Comparison of ENCODE assay signal across 23 cellular contexts in the genomic region with DNA sequence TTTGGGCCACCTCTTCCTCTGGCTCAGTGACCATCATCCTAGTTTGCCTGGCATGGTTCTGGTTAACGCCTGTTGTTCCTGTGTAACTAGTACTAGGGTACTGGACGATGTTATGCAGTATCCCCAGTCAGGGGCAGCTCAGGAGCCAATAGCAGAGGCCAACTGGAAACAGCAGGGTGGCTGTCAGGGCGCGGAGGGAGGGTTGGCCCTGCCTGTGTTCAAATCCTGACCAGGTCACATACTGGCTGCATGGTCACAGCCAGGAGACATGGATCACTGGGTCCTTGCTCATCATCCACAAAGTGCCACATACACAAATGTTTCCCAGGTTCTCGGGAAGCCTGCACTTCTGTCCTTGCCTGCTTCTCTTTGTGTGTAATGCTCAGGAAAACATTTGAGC. TPM values are rescaled to one million over a fixed set of nuclear protein-coding genes. Genes with fewer than 3 reads are reported as not detected.
DNase-seq lines count a peak whose midpoint lies in the region; ATAC-seq and TF ChIP-seq lines count a peak whose summit lies in the region.
"Had no signal": no experiment of that assay in that cellular context is flagged by ENCODE, and none has a peak within 500 bp of the region (broad histone marks: within the 10 kb centered on the region; RNA-seq: fewer than 3 reads in every experiment).

No MANE protein-coding gene starts in this region.

- H3K4me1 ChIP-seq in RWPE2 (ENCODE audit: insufficient read depth, poor library complexity, severe bottlenecking) (no peaks in the 10 kb centered on the region), sigmoid colon (peaks cover 0 to 6% (median 2%) of the 10 kb centered on the region in 4 donors), upper lobe of left lung (no peaks in the 10 kb centered on the region)
- H3K4me1 ChIP-seq: Caco-2 had no signal

- H3K9me3 ChIP-seq in RWPE2 (ENCODE audit: severe bottlenecking) (no peaks in the 10 kb centered on the region), sigmoid colon (no peaks in the 10 kb centered on the region), upper lobe of left lung (no peaks in the 10 kb centered on the region)
- H3K9me3 ChIP-seq: A549, Caco-2, MG63, SJSA1 had no signal

- no peaks in the 10 kb centered on the region for H3K27me3 Mint-ChIP-seq in WTC11 (ENCODE audit: low read depth)

- H3K27ac Mint-ChIP-seq in WTC11, result no peak overlapping the region

- ATAC-seq in RWPE2 (ENCODE audit: low read depth), result no peak
- ATAC-seq in WTC11, result no peak
- ATAC-seq in GM21515 (IDR thresholded peaks at IDR 0.05; ENCODE audit: unreplicated experiment), result no peak
- ATAC-seq in upper lobe of left lung (ENCODE audit: low FRiP score in 2 of 2), result no peak
- ATAC-seq: A549 had no signal

- CTCF ChIA-PET in WTC11 (lab: Charles Lee), result no interaction called here

- no peak for TF ChIP-seq CTCF in RWPE2 (IDR thresholded peaks at IDR 0.05; ENCODE audit: poor library complexity, severe bottlenecking)
- TF ChIP-seq CTCF in sigmoid colon (IDR thresholded peaks at IDR 0.05), result no peak
- no peak for TF ChIP-seq CTCF in WTC11 (IDR thresholded peaks at IDR 0.05)
- no peak for TF ChIP-seq CTCF in upper lobe of left lung (IDR thresholded peaks at IDR 0.05)

- H3K4me3 ChIP-seq in RWPE2 (ENCODE audit: severe bottlenecking) (no peak overlapping the region), sigmoid colon (no peak overlapping the region), upper lobe of left lung (no peak overlapping the region)
- H3K4me3 ChIP-seq: A549, GM23248, MG63, PC-9, SJSA1 had no signal

- H3K4me1 Mint-ChIP-seq in WTC11, result peaks cover 3% of the 10 kb centered on the region
- H3K4me1 Mint-ChIP-seq: CD4-positive, alpha-beta memory T cell had no signal

- intact Hi-C loops in sigmoid colon (cut with DNase I), result no loop called here

- TF ChIP-seq POLR2A in sigmoid colon (IDR thresholded peaks at IDR 0.05) (no peak), upper lobe of left lung (IDR thresholded peaks at IDR 0.05) (no peak)

- POLR2A ChIA-PET in WTC11 (lab: Charles Lee), result no interaction called here

- no peaks in the 10 kb centered on the region for H3K9me3 Mint-ChIP-seq in WTC11
- H3K9me3 Mint-ChIP-seq: CD4-positive, alpha-beta memory T cell; H9 had no signal

- 86 to 93% methylated on average over 5 of the region's 5 CpGs for WGBS in sigmoid colon, 2 donors
- WGBS in upper lobe of left lung, 2 donors, result 82 to 97% methylated on average over 2 to 5 of the region's 5 CpGs

- TF ChIP-seq EP300 in sigmoid colon (IDR thresholded peaks at IDR 0.05) (no peak), upper lobe of left lung (IDR thresholded peaks at IDR 0.05) (no peak)

- H3K27ac ChIP-seq in RWPE2 (ENCODE audit: poor library complexity, severe bottlenecking) (no peak overlapping the region), sigmoid colon (no peak overlapping the region), upper lobe of left lung (no peak overlapping the region)
- H3K27ac ChIP-seq: A549, GM23248, PC-9, SJSA1 had no signal

- H3K27me3 ChIP-seq in RWPE2 (ENCODE audit: insufficient read depth, poor library complexity, severe bottlenecking) (peaks cover 11% of the 10 kb centered on the region), sigmoid colon (peaks cover 0 to 1% (median 0%) of the 10 kb centered on the region in 3 donors), upper lobe of left lung (no peaks in the 10 kb centered on the region)
- H3K27me3 ChIP-seq: MG63, SJSA1 had no signal

- H3K36me3 ChIP-seq in RWPE2 (ENCODE audit: low read depth) (no peaks in the 10 kb centered on the region), sigmoid colon (no peaks in the 10 kb centered on the region), upper lobe of left lung (no peaks in the 10 kb centered on the region)
- H3K36me3 ChIP-seq: MG63, SJSA1 had no signal

- H3K4me3 Mint-ChIP-seq in WTC11, result no peak overlapping the region
- H3K4me3 Mint-ChIP-seq: CD4-positive, alpha-beta memory T cell; H9 had no signal

- peak; percentile 24 for DNase-seq in RWPE2 (ENCODE audit: low spot score)
- DNase-seq in islet precursor cell, result peak; percentile 28
- DNase-seq in sigmoid colon, result peak; percentile 30
- no peak for DNase-seq in WTC11 (ENCODE audit: low spot score)
- no peak for DNase-seq in upper lobe of left lung
- DNase-seq: C1 segment of cervical spinal cord; CD4-positive, alpha-beta memory T cell; H9; KG1; NCI-H1694; NCI-H2029 treated with DMSO at 0.1 percent for 48 hours; NCI-H526 treated with DMSO at 0.1 percent for 48 hours; PC-9; Right ventricle myocardium superior had no signal

- H3K36me3 Mint-ChIP-seq in WTC11, result no peaks in the 10 kb centered on the region
- H3K36me3 Mint-ChIP-seq: CD4-positive, alpha-beta memory T cell had no signal

TF ChIP-seq in WTC11, 78 proteins besides CTCF, POLR2A, EP300 and RAD21 (continues in another document):
- no peak for TF ChIP-seq MYBL2 (CRISPR knock-in tag; IDR thresholded peaks at IDR 0.05)
- TF ChIP-seq, protein P1, sequence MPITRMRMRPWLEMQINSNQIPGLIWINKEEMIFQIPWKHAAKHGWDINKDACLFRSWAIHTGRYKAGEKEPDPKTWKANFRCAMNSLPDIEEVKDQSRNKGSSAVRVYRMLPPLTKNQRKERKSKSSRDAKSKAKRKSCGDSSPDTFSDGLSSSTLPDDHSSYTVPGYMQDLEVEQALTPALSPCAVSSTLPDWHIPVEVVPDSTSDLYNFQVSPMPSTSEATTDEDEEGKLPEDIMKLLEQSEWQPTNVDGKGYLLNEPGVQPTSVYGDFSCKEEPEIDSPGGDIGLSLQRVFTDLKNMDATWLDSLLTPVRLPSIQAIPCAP (CRISPR knock-in tag; IDR thresholded peaks at IDR 0.05), result no peak
- no peak for TF ChIP-seq ZBTB21 (CRISPR knock-in tag; IDR thresholded peaks at IDR 0.05; ENCODE audit: borderline replicate concordance)
- TF ChIP-seq ZNF396 (CRISPR knock-in tag; IDR thresholded peaks at IDR 0.05; ENCODE audit: borderline replicate concordance), result no peak
- TF ChIP-seq, protein P2, sequence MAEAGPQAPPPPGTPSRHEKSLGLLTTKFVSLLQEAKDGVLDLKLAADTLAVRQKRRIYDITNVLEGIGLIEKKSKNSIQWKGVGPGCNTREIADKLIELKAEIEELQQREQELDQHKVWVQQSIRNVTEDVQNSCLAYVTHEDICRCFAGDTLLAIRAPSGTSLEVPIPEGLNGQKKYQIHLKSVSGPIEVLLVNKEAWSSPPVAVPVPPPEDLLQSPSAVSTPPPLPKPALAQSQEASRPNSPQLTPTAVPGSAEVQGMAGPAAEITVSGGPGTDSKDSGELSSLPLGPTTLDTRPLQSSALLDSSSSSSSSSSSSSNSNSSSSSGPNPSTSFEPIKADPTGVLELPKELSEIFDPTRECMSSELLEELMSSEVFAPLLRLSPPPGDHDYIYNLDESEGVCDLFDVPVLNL (CRISPR knock-in tag; IDR thresholded peaks at IDR 0.05; ENCODE audit: borderline replicate concordance, low read depth), result no peak
- no peak for TF ChIP-seq NFE2L1 (CRISPR knock-in tag; IDR thresholded peaks at IDR 0.05)
- TF ChIP-seq ZNF121 (CRISPR knock-in tag; IDR thresholded peaks at IDR 0.05), result no peak
- no peak for TF ChIP-seq GRHL2 (CRISPR knock-in tag; IDR thresholded peaks at IDR 0.05; ENCODE audit: insufficient replicate concordance, severe bottlenecking)
- TF ChIP-seq TCF7 (CRISPR knock-in tag; IDR thresholded peaks at IDR 0.05; ENCODE audit: low read depth), result no peak
- TF ChIP-seq SMAD3 (CRISPR knock-in tag; IDR thresholded peaks at IDR 0.05; ENCODE audit: borderline replicate concordance), result no peak
- no peak for TF ChIP-seq SP1 (CRISPR knock-in tag; conservative IDR thresholded peaks at IDR 0.05)
- TF ChIP-seq, protein P3, sequence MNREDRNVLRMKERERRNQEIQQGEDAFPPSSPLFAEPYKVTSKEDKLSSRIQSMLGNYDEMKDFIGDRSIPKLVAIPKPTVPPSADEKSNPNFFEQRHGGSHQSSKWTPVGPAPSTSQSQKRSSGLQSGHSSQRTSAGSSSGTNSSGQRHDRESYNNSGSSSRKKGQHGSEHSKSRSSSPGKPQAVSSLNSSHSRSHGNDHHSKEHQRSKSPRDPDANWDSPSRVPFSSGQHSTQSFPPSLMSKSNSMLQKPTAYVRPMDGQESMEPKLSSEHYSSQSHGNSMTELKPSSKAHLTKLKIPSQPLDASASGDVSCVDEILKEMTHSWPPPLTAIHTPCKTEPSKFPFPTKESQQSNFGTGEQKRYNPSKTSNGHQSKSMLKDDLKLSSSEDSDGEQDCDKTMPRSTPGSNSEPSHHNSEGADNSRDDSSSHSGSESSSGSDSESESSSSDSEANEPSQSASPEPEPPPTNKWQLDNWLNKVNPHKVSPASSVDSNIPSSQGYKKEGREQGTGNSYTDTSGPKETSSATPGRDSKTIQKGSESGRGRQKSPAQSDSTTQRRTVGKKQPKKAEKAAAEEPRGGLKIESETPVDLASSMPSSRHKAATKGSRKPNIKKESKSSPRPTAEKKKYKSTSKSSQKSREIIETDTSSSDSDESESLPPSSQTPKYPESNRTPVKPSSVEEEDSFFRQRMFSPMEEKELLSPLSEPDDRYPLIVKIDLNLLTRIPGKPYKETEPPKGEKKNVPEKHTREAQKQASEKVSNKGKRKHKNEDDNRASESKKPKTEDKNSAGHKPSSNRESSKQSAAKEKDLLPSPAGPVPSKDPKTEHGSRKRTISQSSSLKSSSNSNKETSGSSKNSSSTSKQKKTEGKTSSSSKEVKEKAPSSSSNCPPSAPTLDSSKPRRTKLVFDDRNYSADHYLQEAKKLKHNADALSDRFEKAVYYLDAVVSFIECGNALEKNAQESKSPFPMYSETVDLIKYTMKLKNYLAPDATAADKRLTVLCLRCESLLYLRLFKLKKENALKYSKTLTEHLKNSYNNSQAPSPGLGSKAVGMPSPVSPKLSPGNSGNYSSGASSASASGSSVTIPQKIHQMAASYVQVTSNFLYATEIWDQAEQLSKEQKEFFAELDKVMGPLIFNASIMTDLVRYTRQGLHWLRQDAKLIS (CRISPR knock-in tag; IDR thresholded peaks at IDR 0.05; ENCODE audit: borderline replicate concordance), result no peak
- TF ChIP-seq OVOL2 (CRISPR knock-in tag; IDR thresholded peaks at IDR 0.05; ENCODE audit: borderline replicate concordance), result no peak
- TF ChIP-seq GABPB1 (CRISPR knock-in tag; IDR thresholded peaks at IDR 0.05), result no peak
- TF ChIP-seq NFYB (CRISPR knock-in tag; conservative IDR thresholded peaks at IDR 0.05; ENCODE audit: low read depth), result no peak

RNA-seq across cellular contexts. Expression of a gene that starts 12.3 kb away (rescaled TPM):
- total RNA-seq in sigmoid colon (not detected), WTC11 (2021) (not detected in 3 replicates), upper lobe of left lung (not detected)
- not detected for polyA plus RNA-seq in sigmoid colon
- total RNA-seq: Caco-2; CD4-positive, alpha-beta memory T cell; GM23248; H9; HT1080; NCI-H460; PC-9; Right ventricle myocardium superior; RPMI7951; SJSA1 had no signal
- polyA plus RNA-seq: A549; CD4-positive, alpha-beta memory T cell; GM23248 had no signal

RNA-seq across cellular contexts. Expression of a gene that starts 13.7 kb away (rescaled TPM):
- total RNA-seq in sigmoid colon, result not detected
- not detected for polyA plus RNA-seq in sigmoid colon
- not detected in 3 replicates for total RNA-seq in WTC11 (2021)
- not detected for total RNA-seq in upper lobe of left lung
- total RNA-seq: Caco-2; CD4-positive, alpha-beta memory T cell; GM23248; H9; HT1080; NCI-H460; PC-9; Right ventricle myocardium superior; RPMI7951; SJSA1 had no signal
- polyA plus RNA-seq: A549; CD4-positive, alpha-beta memory T cell; GM23248 had no signal

RNA-seq across cellular contexts. Expression of a gene that starts 35.9 kb away (rescaled TPM):
- 10 to 100 TPM in 1 of 4 donors, 1 to 10 TPM in 3; 3.8 to 11.9 (median 4.9) TPM for total RNA-seq in sigmoid colon
- under 1 TPM in 1 of 3 donors, not detected in 2; 0.67 TPM for polyA plus RNA-seq in sigmoid colon
- total RNA-seq in WTC11 (2021), result 0.09 to 0.24 TPM (median 0.18 TPM) in 3 replicates
- total RNA-seq in upper lobe of left lung, result 10 to 100 TPM in 2 of 6 donors, 1 to 10 TPM in 4; 1.8 to 23.4 (median 7.8) TPM
- total RNA-seq: Caco-2, HT1080, NCI-H460, PC-9, RPMI7951, SJSA1 had no signal

RNA-seq across cellular contexts. Expression of a gene that starts 48.2 kb away (rescaled TPM):
- under 1 TPM in 1 of 4 donors, not detected in 3; 0.16 TPM for total RNA-seq in sigmoid colon
- under 1 TPM; 0.60 to 0.82 (median 0.69) TPM for polyA plus RNA-seq in sigmoid colon
- total RNA-seq in WTC11 (2021), result 7.1 to 8.7 TPM (median 8.0 TPM) in 3 replicates
- total RNA-seq in upper lobe of left lung, result under 1 TPM in 4 of 6 donors, not detected in 2; 0.15 to 0.66 (median 0.28) TPM
- total RNA-seq: CD4-positive, alpha-beta memory T cell; GM23248; NCI-H460; Right ventricle myocardium superior had no signal

Comparison
In these comparisons a context has a peak if more than half of its experiments do, and no peak if none do; other contexts are left out.
1. DNase-seq: peak in RWPE2 (single experiment), islet precursor cell (single experiment) and sigmoid colon (single experiment); none in WTC11 (single experiment) and upper lobe of left lung (0 of 2).